ENCODE assay signal across 22 cellular contexts in genomic region chr1:112888630-112889029, GRCh38.
"Had no signal": no experiment of that assay in that cellular context is flagged by ENCODE, and none has a peak within 500 bp of the region (broad histone marks: within the 10 kb centered on the region; RNA-seq: fewer than 3 reads in every experiment).

No MANE protein-coding gene starts in this region.

- H3K27me3 ChIP-seq: foreskin keratinocyte, neural progenitor cell, sigmoid colon, testis, tibial nerve, upper lobe of right lung, vagina had no signal

- H3K9ac ChIP-seq: neural progenitor cell had no signal

- H3K27ac ChIP-seq: foreskin keratinocyte, left ventricle myocardium inferior, lower lobe of right lung, neural progenitor cell, sigmoid colon, skin epidermis, testis, tibial nerve, upper lobe of right lung, vagina had no signal

- H3K4me2 ChIP-seq: neural progenitor cell had no signal

- H3K4me3 ChIP-seq: left ventricle myocardium inferior, lower lobe of right lung, neural progenitor cell, sigmoid colon, skin epidermis, testis, tibial nerve, upper lobe of right lung, vagina had no signal

- DNase-seq: effector CD4-positive, alpha-beta T cell; endodermal cell; foreskin keratinocyte; kidney; left cardiac atrium; left ventricle myocardium inferior; lower lobe of right lung; midbrain; occipital lobe; sigmoid colon; stimulated activated CD4-positive, alpha-beta T cell treated with anti-CD3 and anti-CD28 coated beads, Interleukin-2, amount 100 ng/mL, for 24 hours; stimulated activated CD4-positive, alpha-beta T cell treated with anti-CD3 and anti-CD28 coated beads, Interleukin-4, amount 100 ng/mL, for 4 hours; stimulated activated naive B cell treated with anti-CD40 and anti-IgM and Interleukin-4, amounts not matched to agents 10 μg/mL and 1 μg/mL and 100 μg/mL, for 72 hours; stimulated activated naive CD8-positive, alpha-beta T cell treated with anti-CD3 and anti-CD28 coated beads, Interleukin-15, amount 100 ng/mL, for 72 hours; testis; upper lobe of right lung had no signal

- H3K4me1 ChIP-seq: foreskin keratinocyte, left ventricle myocardium inferior, lower lobe of right lung, neural progenitor cell, sigmoid colon, testis, tibial nerve, upper lobe of right lung, vagina had no signal

- ATAC-seq: left cardiac atrium; lower lobe of right lung; natural killer cell treated with Interleukin-12 subunit alpha and Interleukin-12 subunit beta and Interleukin-15 and Interleukin-18, amount 100 ng/mL, for 72 hours; stimulated activated naive B cell treated with anti-CD40 and anti-IgM and Interleukin-4, amounts not matched to agents 10 μg/mL and 1 μg/mL and 100 μg/mL, for 72 hours; stimulated activated naive CD8-positive, alpha-beta T cell treated with anti-CD3 and anti-CD28 coated beads, Interleukin-15, amount 100 ng/mL, for 72 hours; upper lobe of right lung had no signal

- H3K9me3 ChIP-seq: testis, upper lobe of right lung, vagina had no signal

- H3K36me3 ChIP-seq: left ventricle myocardium inferior, lower lobe of right lung, neural progenitor cell, sigmoid colon, tibial nerve, upper lobe of right lung, vagina had no signal

- FAIRE-seq: endothelial cell of umbilical vein, kidney had no signal

- H2AFZ ChIP-seq: neural progenitor cell had no signal
